Comparison of ENCODE assay signal across 8 cellular contexts in the genomic region with DNA sequence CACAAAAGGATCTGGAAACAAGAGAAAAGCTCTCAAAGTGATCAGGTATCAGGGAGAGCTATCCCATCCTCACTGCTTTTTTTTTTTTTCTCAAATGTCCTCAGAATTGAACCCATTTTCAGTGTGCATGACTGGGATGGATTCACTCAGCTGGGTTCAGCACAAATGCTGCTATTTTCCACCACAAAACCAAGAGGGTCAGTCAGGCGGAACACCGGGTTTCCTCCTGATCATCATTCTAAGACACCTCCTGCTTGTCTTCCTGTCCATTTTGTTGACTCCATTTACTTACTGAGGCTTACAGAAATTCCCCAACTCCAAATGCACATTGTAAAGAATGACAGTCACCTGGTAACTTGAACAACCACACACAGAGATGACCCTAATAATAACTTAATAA. TPM values are rescaled to one million over a fixed set of nuclear protein-coding genes. Genes with fewer than 3 reads are reported as not detected.
A peak's percentile ranks its signal among the peaks of the same experiment; 100 is the strongest.
DNase-seq lines count a peak whose midpoint lies in the region; ATAC-seq and TF ChIP-seq lines count a peak whose summit lies in the region.

No MANE protein-coding gene starts in this region.

- H3K27me3 Mint-ChIP-seq in stimulated activated naive CD8-positive, alpha-beta T cell treated with anti-CD3 and anti-CD28 coated beads, Interleukin-15, Interleukin-2, amounts not matched to agents 100 ng/mL and 50 ng/mL, for 24 hours = no peaks in the 10 kb centered on the region
- H3K27me3 Mint-ChIP-seq in stimulated activated naive CD8-positive, alpha-beta T cell treated with anti-CD3 and anti-CD28 coated beads, Interleukin-15, amount 100 ng/mL, for 72 hours = peaks cover 38% of the 10 kb centered on the region
- H3K27me3 Mint-ChIP-seq in mesothelial cell of epicardium (ENCODE audit: low read depth) = no peaks in the 10 kb centered on the region

- peak overlapping the region; percentile 15 for H3K27ac Mint-ChIP-seq in stimulated activated naive CD8-positive, alpha-beta T cell treated with anti-CD3 and anti-CD28 coated beads, Interleukin-15, Interleukin-2, amounts not matched to agents 100 ng/mL and 50 ng/mL, for 24 hours
- H3K27ac Mint-ChIP-seq in stimulated activated naive CD8-positive, alpha-beta T cell treated with anti-CD3 and anti-CD28 coated beads, Interleukin-15, amount 100 ng/mL, for 72 hours = no peak overlapping the region
- no peak overlapping the region for H3K27ac Mint-ChIP-seq in mesothelial cell of epicardium

- H3K9me3 Mint-ChIP-seq in stimulated activated naive CD8-positive, alpha-beta T cell treated with anti-CD3 and anti-CD28 coated beads, Interleukin-15, Interleukin-2, amounts not matched to agents 100 ng/mL and 50 ng/mL, for 24 hours = no peaks in the 10 kb centered on the region
- no peaks in the 10 kb centered on the region for H3K9me3 Mint-ChIP-seq in stimulated activated naive CD8-positive, alpha-beta T cell treated with anti-CD3 and anti-CD28 coated beads, Interleukin-15, amount 100 ng/mL, for 72 hours
- H3K9me3 Mint-ChIP-seq in mesothelial cell of epicardium = no peaks in the 10 kb centered on the region

- H3K36me3 ChIP-seq in iPS-20b (ENCODE audit: insufficient read depth, low read depth, low read length) = no peaks in the 10 kb centered on the region

- no peak for DNase-seq in stimulated activated naive CD8-positive, alpha-beta T cell treated with anti-CD3 and anti-CD28 coated beads, Interleukin-15, amount 100 ng/mL, for 72 hours
- DNase-seq in mesothelial cell of epicardium (ENCODE audit: low spot score in 2 of 2, unreplicated experiment in 2 of 2) = no peak
- no peak for DNase-seq in NCI-H2107 treated with DMSO at 0.1 percent for 48 hours (lab: John Stamatoyannopoulos, UW; ENCODE audit: unreplicated experiment)
- DNase-seq in UCSD-AML1 (lab: John Stamatoyannopoulos, UW; ENCODE audit: unreplicated experiment) = no peak

- no peak overlapping the region for H3K4me3 ChIP-seq in iPS-20b (ENCODE audit: low read length)

- no peak overlapping the region for H3K9ac ChIP-seq in iPS-20b (ENCODE audit: low read depth, low read length)

- peaks cover 81% of the 10 kb centered on the region for H3K4me1 Mint-ChIP-seq in stimulated activated naive CD8-positive, alpha-beta T cell treated with anti-CD3 and anti-CD28 coated beads, Interleukin-15, Interleukin-2, amounts not matched to agents 100 ng/mL and 50 ng/mL, for 24 hours (ENCODE audit: low read depth)
- peaks cover 19% of the 10 kb centered on the region for H3K4me1 Mint-ChIP-seq in stimulated activated naive CD8-positive, alpha-beta T cell treated with anti-CD3 and anti-CD28 coated beads, Interleukin-15, amount 100 ng/mL, for 72 hours
- H3K4me1 Mint-ChIP-seq in mesothelial cell of epicardium = peaks cover 22% of the 10 kb centered on the region

- TF ChIP-seq CTCF in mesothelial cell of epicardium (IDR thresholded peaks at IDR 0.05; ENCODE audit: unreplicated experiment) = no peak

- H3K4me3 Mint-ChIP-seq in stimulated activated naive CD8-positive, alpha-beta T cell treated with anti-CD3 and anti-CD28 coated beads, Interleukin-15, Interleukin-2, amounts not matched to agents 100 ng/mL and 50 ng/mL, for 24 hours = no peak overlapping the region
- no peak overlapping the region for H3K4me3 Mint-ChIP-seq in stimulated activated naive CD8-positive, alpha-beta T cell treated with anti-CD3 and anti-CD28 coated beads, Interleukin-15, amount 100 ng/mL, for 72 hours
- H3K4me3 Mint-ChIP-seq in mesothelial cell of epicardium = no peak overlapping the region

- H3K4me1 ChIP-seq in iPS-20b (ENCODE audit: insufficient read depth, low read length) = peaks cover 18% of the 10 kb centered on the region; the same call in 1 of the 2 replicates

- H3K36me3 Mint-ChIP-seq in stimulated activated naive CD8-positive, alpha-beta T cell treated with anti-CD3 and anti-CD28 coated beads, Interleukin-15, Interleukin-2, amounts not matched to agents 100 ng/mL and 50 ng/mL, for 24 hours (ENCODE audit: low read depth) = no peaks in the 10 kb centered on the region
- no peaks in the 10 kb centered on the region for H3K36me3 Mint-ChIP-seq in mesothelial cell of epicardium

- H3K27ac ChIP-seq in iPS-20b (ENCODE audit: low read length) = peak overlapping the region; percentile 32

- no peak for ATAC-seq in stimulated activated naive CD8-positive, alpha-beta T cell treated with anti-CD3 and anti-CD28 coated beads, Interleukin-15, amount 100 ng/mL, for 72 hours
- ATAC-seq in HG03378 (IDR thresholded peaks at IDR 0.05; ENCODE audit: unreplicated experiment) (peak; percentile 89), GM19455 (IDR thresholded peaks at IDR 0.05; ENCODE audit: unreplicated experiment) (no peak)

- no peaks in the 10 kb centered on the region for H3K9me3 ChIP-seq in iPS-20b (ENCODE audit: insufficient read depth, low read depth, low read length)

- no peaks in the 10 kb centered on the region for H3K27me3 ChIP-seq in iPS-20b (ENCODE audit: insufficient read depth, low read length)

RNA-seq across cellular contexts. Expression of a gene that starts 39.9 kb away (rescaled TPM):
- total RNA-seq in mesothelial cell of epicardium = 3.9 to 4.5 TPM (median 4.0 TPM) in 3 replicates
